In the genomic region with DNA sequence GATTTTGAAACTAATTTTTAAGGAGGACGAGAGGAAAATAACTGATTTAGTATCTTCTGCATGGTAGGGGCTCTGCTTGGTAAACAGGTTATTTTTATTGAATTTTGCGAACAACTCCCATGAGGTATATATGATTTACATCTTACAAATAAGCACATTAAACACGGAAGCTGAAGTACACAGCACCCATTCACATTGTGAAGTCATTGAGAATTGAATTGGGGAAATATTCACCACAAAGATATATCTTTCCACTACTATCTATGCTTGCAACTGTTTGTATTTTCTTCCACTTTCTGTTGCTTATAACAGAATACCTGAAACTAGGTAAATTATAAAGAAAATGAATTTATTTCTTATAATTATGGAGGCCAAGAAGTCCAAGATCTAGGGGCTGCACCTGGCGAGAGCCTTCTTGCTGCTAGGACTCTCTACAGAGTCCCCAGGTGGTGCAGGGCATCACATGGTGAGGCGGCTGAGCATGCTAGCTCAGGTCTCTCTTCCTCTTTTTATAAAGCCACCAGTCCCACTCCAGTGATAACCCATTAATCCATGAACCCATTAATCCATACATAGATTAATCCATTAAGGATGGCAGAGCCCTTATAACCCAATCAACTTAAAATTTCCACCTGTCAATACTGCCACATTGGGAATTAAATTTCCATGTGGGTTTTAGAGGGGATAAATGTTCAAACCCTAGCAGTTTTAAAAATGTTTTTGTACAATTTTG, we compare ENCODE assay signal across 11 cellular contexts.
A peak's percentile ranks its signal among the peaks of the same experiment; 100 is the strongest.
DNase-seq lines count a peak whose midpoint lies in the region; ATAC-seq lines count a peak whose summit lies in the region.
"Had no signal": no experiment of that assay in that cellular context is flagged by ENCODE, and none has a peak within 500 bp of the region (broad histone marks: within the 10 kb centered on the region; RNA-seq: fewer than 3 reads in every experiment).

No MANE protein-coding gene starts in this region.

- peak overlapping the region; percentile 71 for H3K27ac Mint-ChIP-seq in stimulated activated memory B cell treated with anti-CD40 and anti-IgM and Interleukin-4, amounts not matched to agents 10 μg/mL and 1 μg/mL and 100 μg/mL, for 72 hours
- H3K27ac Mint-ChIP-seq in activated naive CD4-positive, alpha-beta T cell treated with anti-CD3 and anti-CD28 coated beads, Interleukin-2, amount 50 U/mL, for 72 hours = no peak overlapping the region

- no peaks in the 10 kb centered on the region for H3K36me3 Mint-ChIP-seq in stimulated activated memory B cell treated with anti-CD40 and anti-IgM and Interleukin-4, amounts not matched to agents 10 μg/mL and 1 μg/mL and 100 μg/mL, for 72 hours
- H3K36me3 Mint-ChIP-seq in activated naive CD4-positive, alpha-beta T cell treated with anti-CD3 and anti-CD28 coated beads, Interleukin-2, amount 50 U/mL, for 72 hours = no peaks in the 10 kb centered on the region

- H3K27me3 Mint-ChIP-seq in stimulated activated memory B cell treated with anti-CD40 and anti-IgM and Interleukin-4, amounts not matched to agents 10 μg/mL and 1 μg/mL and 100 μg/mL, for 72 hours = no peaks in the 10 kb centered on the region

- H3K4me1 Mint-ChIP-seq in stimulated activated memory B cell treated with anti-CD40 and anti-IgM and Interleukin-4, amounts not matched to agents 10 μg/mL and 1 μg/mL and 100 μg/mL, for 72 hours = peaks cover 25% of the 10 kb centered on the region

- H3K9me3 Mint-ChIP-seq in stimulated activated memory B cell treated with anti-CD40 and anti-IgM and Interleukin-4, amounts not matched to agents 10 μg/mL and 1 μg/mL and 100 μg/mL, for 72 hours = no peaks in the 10 kb centered on the region
- peaks cover 4 to 7% of the 10 kb centered on the region in 2 donors for H3K9me3 Mint-ChIP-seq in activated naive CD4-positive, alpha-beta T cell treated with anti-CD3 and anti-CD28 coated beads, Interleukin-2, amount 50 U/mL, for 72 hours

- peak; percentile 87 for ATAC-seq in GM19351 (IDR thresholded peaks at IDR 0.05; ENCODE audit: unreplicated experiment)
- ATAC-seq in HG02840 (IDR thresholded peaks at IDR 0.05; ENCODE audit: low FRiP score, unreplicated experiment) = peak; percentile 85
- ATAC-seq in stimulated activated memory B cell treated with anti-CD40 and anti-IgM and Interleukin-4, amounts not matched to agents 10 μg/mL and 1 μg/mL and 100 μg/mL, for 72 hours = peak; percentile 94
- no peak for ATAC-seq in activated naive CD4-positive, alpha-beta T cell treated with anti-CD3 and anti-CD28 coated beads, Interleukin-2, amount 50 U/mL, for 72 hours

- DNase-seq in NAMALWA (ENCODE audit: low spot score) (peak; percentile 87), DMS114 treated with DMSO at 0.1 percent for 48 hours (lab: John Stamatoyannopoulos, UW; ENCODE audit: unreplicated experiment) (no peak), pons (ENCODE audit: low spot score) (no peak)
- no peak for DNase-seq in activated naive CD4-positive, alpha-beta T cell treated with anti-CD3 and anti-CD28 coated beads, Interleukin-2, amount 50 U/mL, for 72 hours (ENCODE audit: low spot score in 2 of 2)
- DNase-seq in activated CD4-positive, alpha-beta T cell treated with anti-CD3 and anti-CD28 coated beads, Interleukin-2, amount 50 U/mL, for 48 hours = no peak
- DNase-seq: GF-D8, NCI-H345, T-helper 9 cell had no signal

- H3K4me3 Mint-ChIP-seq in stimulated activated memory B cell treated with anti-CD40 and anti-IgM and Interleukin-4, amounts not matched to agents 10 μg/mL and 1 μg/mL and 100 μg/mL, for 72 hours = peak overlapping the region; percentile 10

Comparison
In these comparisons a context has a peak if more than half of its experiments do, and no peak if none do; other contexts are left out.
1. ATAC-seq: peak in GM19351 (single experiment), HG02840 (single experiment) and stimulated activated memory B cell treated with anti-CD40 and anti-IgM and Interleukin-4, amounts not matched to agents 10 μg/mL and 1 μg/mL and 100 μg/mL, for 72 hours (single experiment); none in activated naive CD4-positive, alpha-beta T cell treated with anti-CD3 and anti-CD28 coated beads, Interleukin-2, amount 50 U/mL, for 72 hours (0 of 2).